Comparison of ENCODE assay signal across 17 cellular contexts in the genomic region with DNA sequence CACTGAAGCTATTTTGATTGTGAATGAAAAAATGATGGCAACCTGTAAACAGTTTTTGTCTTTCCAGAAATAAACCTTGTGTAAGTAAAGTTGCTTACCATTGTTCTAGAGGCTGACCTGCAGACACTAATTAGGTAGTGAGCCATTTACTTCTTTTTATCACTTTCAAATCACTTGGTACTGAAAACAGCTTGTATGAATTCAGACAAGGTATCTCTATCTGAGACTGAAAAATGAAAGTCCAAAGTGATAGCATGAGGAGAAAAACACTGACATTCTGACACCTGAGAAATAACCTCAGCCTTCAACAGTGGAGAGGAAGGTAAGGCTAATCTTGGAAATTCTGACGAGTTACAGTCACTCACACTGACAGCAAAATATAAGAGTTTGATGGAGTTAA.
A peak's percentile ranks its signal among the peaks of the same experiment; 100 is the strongest.
DNase-seq lines count a peak whose midpoint lies in the region; ATAC-seq, FAIRE-seq and TF ChIP-seq lines count a peak whose summit lies in the region.
"Had no signal": no experiment of that assay in that cellular context is flagged by ENCODE, and none has a peak within 500 bp of the region (broad histone marks: within the 10 kb centered on the region; RNA-seq: fewer than 3 reads in every experiment).

No MANE protein-coding gene starts in this region.

- peak; percentile 5 for FAIRE-seq in islet of Langerhans (lab: Jason Lieb, UNC)

- H3K4me3 ChIP-seq in GM12865 (ENCODE audit: low read depth, low read length): no peak overlapping the region
- H3K4me3 ChIP-seq in left ventricle myocardium inferior: no peak overlapping the region

- no peaks in the 10 kb centered on the region for H3K4me1 ChIP-seq in left ventricle myocardium inferior

- H3K27me3 ChIP-seq in left ventricle myocardium inferior (ENCODE audit: low read depth): no peaks in the 10 kb centered on the region

- ATAC-seq in GM19324 (IDR thresholded peaks at IDR 0.05; ENCODE audit: low FRiP score, unreplicated experiment) (peak; percentile 47), HG02938 (IDR thresholded peaks at IDR 0.05; ENCODE audit: unreplicated experiment) (peak; percentile 50)

- H3K27ac ChIP-seq in left ventricle myocardium inferior (replicated peaks): no peak overlapping the region

- no peaks in the 10 kb centered on the region for H3K9me3 ChIP-seq in left ventricle myocardium inferior (replicated peaks)

- TF ChIP-seq CTCF in GM12865 (IDR thresholded peaks at IDR 0.05; ENCODE audit: insufficient read depth, low read depth, low read length, missing control alignments): no peak
- TF ChIP-seq CTCF in left ventricle myocardium inferior (IDR thresholded peaks at IDR 0.05; ENCODE audit: borderline replicate concordance): no peak

- DNase-seq in GM12865 (ENCODE audit: low read depth) (peak; percentile 20), left ventricle myocardium inferior (no peak), NCI-H1417 (lab: John Stamatoyannopoulos, UW) (no peak)
- no peak for DNase-seq in activated naive CD4-positive, alpha-beta T cell treated with anti-CD3 and anti-CD28 coated beads, Interleukin-2, amount 50 U/mL, for 16 hours
- DNase-seq: C1 segment of cervical spinal cord; DMS 273 treated with DMSO at 0.1 percent for 48 hours; EL; HCEC 1CT; NCI-H1105 treated with DMSO at 0.1 percent for 48 hours; NCI-H187 treated with DMSO at 0.1 percent for 48 hours; NCI-H69; NK-92 treated with Interleukin-12 subunit alpha and Interleukin-12 subunit beta, amount 100 ng/mL, for 24 hours; OCI-M1; SIG-M5 had no signal

- intact Hi-C loops in left ventricle myocardium inferior (cut with micrococcal nuclease): no loop called here

- H3K36me3 ChIP-seq in left ventricle myocardium inferior: no peaks in the 10 kb centered on the region
